In the genomic region with DNA sequence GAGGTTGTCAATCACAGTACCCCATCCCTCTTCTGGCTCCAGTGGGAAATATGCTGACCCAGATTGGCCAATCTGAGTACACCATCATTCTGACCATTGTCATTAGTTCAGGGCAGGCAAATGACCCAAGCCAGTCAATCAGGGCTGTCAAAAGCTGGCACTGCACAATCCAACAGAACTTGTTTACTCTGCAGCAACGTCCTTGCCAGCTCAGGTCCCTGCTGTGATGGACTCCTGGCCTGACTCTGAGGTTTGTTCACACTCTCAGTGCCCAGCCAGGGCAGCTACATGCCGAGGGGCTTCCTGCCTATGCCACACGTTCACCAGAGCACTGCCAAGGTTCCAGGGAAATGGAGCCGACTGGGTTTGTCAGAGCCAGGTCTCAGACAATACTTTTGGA, we compare ENCODE assay signal across 1 cellular context.
TF ChIP-seq lines count a peak whose summit lies in the region.

No MANE protein-coding gene starts in this region.

TF ChIP-seq in liver, 16 proteins besides CTCF, POLR2A, EP300 and RAD21 (continued from another document):
- TF ChIP-seq ZBTB33 (IDR thresholded peaks at IDR 0.05): no peak
